ENCODE assay signal across 34 cellular contexts in genomic region chr2:206540757-206541156, GRCh38.
"Had no signal": no experiment of that assay in that cellular context is flagged by ENCODE, and none has a peak within 500 bp of the region (broad histone marks: within the 10 kb centered on the region; RNA-seq: fewer than 3 reads in every experiment).

No MANE protein-coding gene starts in this region.

- DNase-seq: Karpas-422, Kasumi-1, MG63, MM.1S, MV-4-11, NCI-H1048, NCI-H1092, NCI-H1092 treated with DMSO at 0.1 percent for 48 hours, NCI-H1105, NCI-H1105 treated with DMSO at 0.1 percent for 48 hours, NCI-H1417, NCI-H1417 treated with DMSO at 0.1 percent for 48 hours, NCI-H1436, NCI-H1436 treated with DMSO at 0.1 percent for 48 hours, NCI-H146, NCI-H1694, NCI-H1694 treated with DMSO at 0.1 percent for 48 hours, NCI-H187, NCI-H187 treated with DMSO at 0.1 percent for 48 hours, NCI-H1930, NCI-H2029, NCI-H2029 treated with DMSO at 0.1 percent for 48 hours, NCI-H2081, NCI-H2081 treated with DMSO at 0.1 percent for 48 hours, NCI-H2107, NCI-H2171, NCI-H2171 treated with DMSO at 0.1 percent for 48 hours, NCI-H2227 treated with DMSO at 0.1 percent for 48 hours, NCI-H226, NCI-H345, NCI-H446, NCI-H446 treated with DMSO at 0.1 percent for 48 hours, NCI-H510A, NCI-H510A treated with DMSO at 0.1 percent for 48 hours had no signal

- H3K9me3 ChIP-seq: MG63 had no signal
